19 cellular contexts compared by ENCODE assay signal in the genomic region with DNA sequence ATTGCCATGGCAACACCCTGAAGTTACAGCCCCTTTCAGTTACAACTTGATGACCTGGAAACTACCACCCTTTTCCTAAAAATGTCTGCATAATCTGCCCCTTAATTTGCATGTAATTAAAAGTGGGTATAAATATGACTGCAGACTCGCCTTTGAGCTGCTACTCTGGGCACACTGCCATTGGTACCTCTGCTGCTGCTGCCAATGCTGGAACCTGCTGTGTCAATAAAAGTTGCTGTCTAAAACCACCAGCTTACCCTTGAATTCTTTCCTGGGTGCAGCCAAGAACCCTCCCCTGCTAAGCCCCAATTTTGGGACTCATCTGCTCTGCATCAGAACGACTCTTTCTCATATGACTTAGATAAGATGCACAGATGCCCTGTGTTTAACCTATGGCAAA. TPM values are rescaled to one million over a fixed set of nuclear protein-coding genes. Genes with fewer than 3 reads are reported as not detected.
DNase-seq lines count a peak whose midpoint lies in the region; ATAC-seq and TF ChIP-seq lines count a peak whose summit lies in the region.
"Had no signal": no experiment of that assay in that cellular context is flagged by ENCODE, and none has a peak within 500 bp of the region (broad histone marks: within the 10 kb centered on the region; RNA-seq: fewer than 3 reads in every experiment).

No MANE protein-coding gene starts in this region.

- no peaks in the 10 kb centered on the region for H3K9me3 ChIP-seq in uterus
- H3K9me3 ChIP-seq: BLaER1, Caco-2, HAP-1 had no signal

- H3K4me1 ChIP-seq in uterus = no peaks in the 10 kb centered on the region
- H3K4me1 ChIP-seq: BLaER1, HAP-1 had no signal

- no peak for TF ChIP-seq CTCF in uterus (IDR thresholded peaks at IDR 0.05)

- H3K36me3 ChIP-seq in uterus = no peaks in the 10 kb centered on the region
- H3K36me3 ChIP-seq: BLaER1, HAP-1 had no signal

- DNase-seq in Ammon's horn (ENCODE audit: low spot score) (peak; percentile 35), G401 (ENCODE audit: low spot score) (peak; percentile 27), left lobe of liver (ENCODE audit: low spot score) (no peak), uterus (no peak)
- DNase-seq in stimulated activated CD8-positive, alpha-beta memory T cell treated with anti-CD3 and anti-CD28 coated beads, Interleukin-4, amount 100 ng/mL, for 48 hours = no peak
- DNase-seq: Caco-2; CD4-positive, CD25-positive, alpha-beta regulatory T cell; CD8-positive, alpha-beta T cell; DMS53; DMS79 treated with DMSO at 0.1 percent for 48 hours; GOT3 had no signal

- no peak overlapping the region for H3K4me3 ChIP-seq in uterus
- H3K4me3 ChIP-seq: BLaER1, HAP-1 had no signal

- H3K27ac ChIP-seq in uterus = no peak overlapping the region
- H3K27ac ChIP-seq: BLaER1, C4-2B had no signal

- in situ Hi-C loops in G401 (cut with HindIII; ENCODE audit: low sequenced_read_pairs) = no loop called here

- intact Hi-C loops in uterus (cut with DNase I; ENCODE audit: low total_unique reads) = no loop called here

- no peak for TF ChIP-seq POLR2A in uterus (IDR thresholded peaks at IDR 0.05)

- H3K27me3 ChIP-seq in uterus = no peaks in the 10 kb centered on the region
- H3K27me3 ChIP-seq: BLaER1 had no signal

- peak; percentile 60 for ATAC-seq in left lobe of liver
- no peak for ATAC-seq in HG02623 (IDR thresholded peaks at IDR 0.05; ENCODE audit: unreplicated experiment)
- ATAC-seq: CD8-positive, alpha-beta T cell had no signal

RNA-seq across cellular contexts. Expression of gene FRA10AC1, which starts 10.2 kb away (rescaled TPM):
- 2.7 and 4.3 TPM in 2 replicates for total RNA-seq in G401 (2014; rRNA removed; shearing (Covaris generic))
- 2.9 TPM for total RNA-seq in left lobe of liver
- total RNA-seq in uterus = 10 to 100 TPM in 3 of 4 donors, 1 to 10 TPM in 1; 5.4 to 40.5 (median 17.6) TPM

RNA-seq across cellular contexts. Expression of gene LGI1, which starts 45.1 kb away (rescaled TPM):
- total RNA-seq in G401 (2014; rRNA removed; shearing (Covaris generic)) = 71.8 and 92.7 TPM in 2 replicates
- total RNA-seq in left lobe of liver (0.75 TPM), uterus (1 to 10 TPM in 1 of 4 donors, not detected in 3; 1.4 TPM)
- total RNA-seq: A172; A673; B cell; CD4-positive, CD25-positive, alpha-beta regulatory T cell; CD8-positive, alpha-beta T cell; Daoy had no signal

Comparison
In these comparisons a context has a peak if more than half of its experiments do, and no peak if none do; other contexts are left out.
1. DNase-seq: peak in Ammon's horn (single experiment) and G401 (single experiment); none in left lobe of liver (single experiment), uterus (0 of 2) and stimulated activated CD8-positive, alpha-beta memory T cell treated with anti-CD3 and anti-CD28 coated beads, Interleukin-4, amount 100 ng/mL, for 48 hours (single experiment).
2. RNA of gene LGI1, which starts 45.1 kb away (total RNA-seq): 71.8 to 92.7 TPM in G401; 0.75 TPM in left lobe of liver (single experiment) and 1.4 TPM in uterus; every median in the first group is over 10 times any median in the second.